21 cellular contexts compared by ENCODE assay signal in genomic region chr10:25582961-25583360, GRCh38.
"Had no signal": no experiment of that assay in that cellular context is flagged by ENCODE, and none has a peak within 500 bp of the region (broad histone marks: within the 10 kb centered on the region; RNA-seq: fewer than 3 reads in every experiment).

No MANE protein-coding gene starts in this region.

- DNase-seq: stimulated activated CD4-positive, alpha-beta T cell treated with anti-CD3 and anti-CD28 coated beads, Interleukin-2, amount 100 ng/mL, for 48 hours; stimulated activated CD4-positive, alpha-beta T cell treated with anti-CD3 and anti-CD28 coated beads, Interleukin-4, amount 100 ng/mL, for 1 hour; stimulated activated CD4-positive, alpha-beta T cell treated with anti-CD3 and anti-CD28 coated beads, Interleukin-4, amount 100 ng/mL, for 24 hours; stimulated activated CD4-positive, alpha-beta T cell treated with anti-CD3 and anti-CD28 coated beads, Interleukin-4, amount 100 ng/mL, for 4 hours; stimulated activated CD8-positive, alpha-beta memory T cell treated with anti-CD3 and anti-CD28 coated beads, Interleukin-4, amount 100 ng/mL, for 48 hours; stimulated activated naive B cell treated with anti-CD40 and anti-IgM and Interleukin-4, amounts not matched to agents 10 μg/mL and 1 μg/mL and 100 μg/mL, for 72 hours; stimulated activated naive CD4-positive, alpha-beta T cell; stimulated activated naive CD4-positive, alpha-beta T cell treated with Interleukin-2 at 50 U/mL for 16 hours; stimulated activated naive CD8-positive, alpha-beta T cell treated with anti-CD3 and anti-CD28 coated beads, Interleukin-15, amount 100 ng/mL, for 72 hours; stimulated activated naive CD8-positive, alpha-beta T cell treated with anti-CD3 and anti-CD28 coated beads, Interleukin-15, Interleukin-2, amounts not matched to agents 100 U/mL and 50 U/mL, for 24 hours; stomach; testis; thyroid gland; tibial artery; transverse colon; trophoblast cell; upper lobe of left lung; upper lobe of right lung; uterus had no signal

- ATAC-seq: stimulated activated effector memory CD8-positive, alpha-beta T cell treated with anti-CD3 and anti-CD28 coated beads, Interleukin-12 subunit alpha, Interleukin-12 subunit beta, amount 100 ng/mL, for 72 hours; stimulated activated memory B cell treated with anti-CD40 and anti-IgM and Interleukin-4, amounts not matched to agents 10 μg/mL and 1 μg/mL and 100 μg/mL, for 72 hours; stimulated activated naive B cell treated with anti-CD40 and anti-IgM and Interleukin-4, amounts not matched to agents 10 μg/mL and 1 μg/mL and 100 μg/mL, for 72 hours; stimulated activated naive CD8-positive, alpha-beta T cell treated with anti-CD3 and anti-CD28 coated beads, Interleukin-15, amount 100 ng/mL, for 72 hours; stimulated activated naive CD8-positive, alpha-beta T cell treated with anti-CD3 and anti-CD28 coated beads, Interleukin-15, Interleukin-2, amounts not matched to agents 100 U/mL and 50 U/mL, for 24 hours; upper lobe of right lung had no signal
